ENCODE assay signal across 10 cellular contexts in genomic region chr19:17614476-17614875, GRCh38.
"Had no signal": no experiment of that assay in that cellular context is flagged by ENCODE, and none has a peak within 500 bp of the region (broad histone marks: within the 10 kb centered on the region; RNA-seq: fewer than 3 reads in every experiment).

No MANE protein-coding gene starts in this region.

- H3K27ac ChIP-seq: GM23248, KMS-11 had no signal

- ATAC-seq: HCT116 had no signal

- H3K4me3 ChIP-seq: GM23248, HAP-1 had no signal

- H3K9ac ChIP-seq: GM23248, KMS-11 had no signal

- H2AFZ ChIP-seq: GM23248 had no signal

- DNase-seq: GM23248, GOT3, H7, HFFc6, IMR-90, KBM-7 had no signal

- H3K9me3 ChIP-seq: HAP-1 had no signal

- H3K4me2 ChIP-seq: KMS-11 had no signal

- H3K36me3 ChIP-seq: HAP-1 had no signal

- FAIRE-seq: HTR-8/SVneo had no signal
